ENCODE assay signal across 22 cellular contexts in genomic region chr7:78383096-78383495, GRCh38.
"Had no signal": no experiment of that assay in that cellular context is flagged by ENCODE, and none has a peak within 500 bp of the region (broad histone marks: within the 10 kb centered on the region; RNA-seq: fewer than 3 reads in every experiment).

No MANE protein-coding gene starts in this region.

- H3K27ac Mint-ChIP-seq: activated naive CD8-positive, alpha-beta T cell treated with anti-CD3 and anti-CD28 coated beads for 36 hours; activated T-cell treated with anti-CD3 and anti-CD28 coated beads, Interleukin-2, amount 50 U/mL, for 24 hours; activated T-helper 17 cell treated with anti-CD3 and anti-CD28 coated beads, Interleukin-2, amount 50 U/mL, for 72 hours; endodermal cell; memory B cell; neural progenitor cell; stimulated activated naive CD8-positive, alpha-beta T cell treated with anti-CD3 and anti-CD28 coated beads, Interleukin-15, Interleukin-2, amounts not matched to agents 100 ng/mL and 50 ng/mL, for 24 hours had no signal

- H3K9me3 Mint-ChIP-seq: activated naive CD8-positive, alpha-beta T cell treated with anti-CD3 and anti-CD28 coated beads for 36 hours; activated T-cell treated with anti-CD3 and anti-CD28 coated beads, Interleukin-2, amount 50 U/mL, for 24 hours; endodermal cell; neural progenitor cell had no signal

- H3K27me3 Mint-ChIP-seq: activated naive CD8-positive, alpha-beta T cell treated with anti-CD3 and anti-CD28 coated beads for 36 hours; activated T-cell treated with anti-CD3 and anti-CD28 coated beads, Interleukin-2, amount 50 U/mL, for 24 hours; activated T-helper 17 cell treated with anti-CD3 and anti-CD28 coated beads, Interleukin-2, amount 50 U/mL, for 72 hours; memory B cell; stimulated activated naive CD8-positive, alpha-beta T cell treated with anti-CD3 and anti-CD28 coated beads, Interleukin-15, Interleukin-2, amounts not matched to agents 100 ng/mL and 50 ng/mL, for 24 hours had no signal

- H3K4me1 Mint-ChIP-seq: activated naive CD8-positive, alpha-beta T cell treated with anti-CD3 and anti-CD28 coated beads for 36 hours; activated T-helper 17 cell treated with anti-CD3 and anti-CD28 coated beads, Interleukin-2, amount 50 U/mL, for 72 hours; memory B cell; neural progenitor cell had no signal

- DNase-seq: activated CD4-positive, alpha-beta T cell treated with anti-CD3 and anti-CD28 coated beads, Interleukin-2, amount 50 U/mL, for 4 hours; activated CD8-positive, alpha-beta memory T cell treated with anti-CD3 and anti-CD28 coated beads for 24 hours; activated CD8-positive, alpha-beta memory T cell treated with anti-CD3 and anti-CD28 coated beads, Interleukin-2, amount 50 U/mL, for 4 hours; activated naive CD4-positive, alpha-beta T cell treated with Interleukin-2 at 50 U/mL for 16 hours; activated naive CD8-positive, alpha-beta T cell treated with anti-CD3 and anti-CD28 coated beads for 36 hours; activated T-cell treated with anti-CD3 and anti-CD28 coated beads, Interleukin-2, amount 50 U/mL, for 24 hours; cerebellar nuclear complex; cortex of kidney; endodermal cell; esophagus squamous epithelium; heart right ventricle; islet precursor cell; left cardiac atrium; stimulated activated CD4-positive, alpha-beta T cell treated with anti-CD3 and anti-CD28 coated beads, Interleukin-4, amount 100 ng/mL, for 24 hours; substantia nigra; T-helper 9 cell; thyroid gland had no signal

- H3K4me3 Mint-ChIP-seq: activated naive CD8-positive, alpha-beta T cell treated with anti-CD3 and anti-CD28 coated beads for 36 hours; activated T-cell treated with anti-CD3 and anti-CD28 coated beads, Interleukin-2, amount 50 U/mL, for 24 hours; activated T-helper 17 cell treated with anti-CD3 and anti-CD28 coated beads, Interleukin-2, amount 50 U/mL, for 72 hours; endodermal cell; memory B cell; neural progenitor cell; stimulated activated naive CD8-positive, alpha-beta T cell treated with anti-CD3 and anti-CD28 coated beads, Interleukin-15, Interleukin-2, amounts not matched to agents 100 ng/mL and 50 ng/mL, for 24 hours had no signal

- H2AFZ ChIP-seq: neural progenitor cell had no signal

- H3K9me3 ChIP-seq: esophagus squamous epithelium, prostate gland, thyroid gland had no signal

- H3K4me1 ChIP-seq: esophagus squamous epithelium, heart right ventricle, neural progenitor cell, prostate gland, thyroid gland had no signal

- H3K4me3 ChIP-seq: esophagus squamous epithelium, heart right ventricle, neural progenitor cell, prostate gland, thyroid gland had no signal

- H3K36me3 Mint-ChIP-seq: activated naive CD8-positive, alpha-beta T cell treated with anti-CD3 and anti-CD28 coated beads for 36 hours; memory B cell; neural progenitor cell had no signal

- H3K27ac ChIP-seq: esophagus squamous epithelium, heart right ventricle, neural progenitor cell, prostate gland, thyroid gland had no signal

- H3K36me3 ChIP-seq: esophagus squamous epithelium, heart right ventricle, neural progenitor cell, prostate gland, thyroid gland had no signal

- H3K4me2 ChIP-seq: neural progenitor cell had no signal

- H3K9ac ChIP-seq: neural progenitor cell had no signal

- H3K27me3 ChIP-seq: esophagus squamous epithelium, heart right ventricle, neural progenitor cell, thyroid gland had no signal

- ATAC-seq: activated T-helper 17 cell treated with anti-CD3 and anti-CD28 coated beads, Interleukin-2, amount 50 U/mL, for 72 hours; heart right ventricle; left cardiac atrium had no signal
